1 cellular context compared by ENCODE assay signal in the genomic region with DNA sequence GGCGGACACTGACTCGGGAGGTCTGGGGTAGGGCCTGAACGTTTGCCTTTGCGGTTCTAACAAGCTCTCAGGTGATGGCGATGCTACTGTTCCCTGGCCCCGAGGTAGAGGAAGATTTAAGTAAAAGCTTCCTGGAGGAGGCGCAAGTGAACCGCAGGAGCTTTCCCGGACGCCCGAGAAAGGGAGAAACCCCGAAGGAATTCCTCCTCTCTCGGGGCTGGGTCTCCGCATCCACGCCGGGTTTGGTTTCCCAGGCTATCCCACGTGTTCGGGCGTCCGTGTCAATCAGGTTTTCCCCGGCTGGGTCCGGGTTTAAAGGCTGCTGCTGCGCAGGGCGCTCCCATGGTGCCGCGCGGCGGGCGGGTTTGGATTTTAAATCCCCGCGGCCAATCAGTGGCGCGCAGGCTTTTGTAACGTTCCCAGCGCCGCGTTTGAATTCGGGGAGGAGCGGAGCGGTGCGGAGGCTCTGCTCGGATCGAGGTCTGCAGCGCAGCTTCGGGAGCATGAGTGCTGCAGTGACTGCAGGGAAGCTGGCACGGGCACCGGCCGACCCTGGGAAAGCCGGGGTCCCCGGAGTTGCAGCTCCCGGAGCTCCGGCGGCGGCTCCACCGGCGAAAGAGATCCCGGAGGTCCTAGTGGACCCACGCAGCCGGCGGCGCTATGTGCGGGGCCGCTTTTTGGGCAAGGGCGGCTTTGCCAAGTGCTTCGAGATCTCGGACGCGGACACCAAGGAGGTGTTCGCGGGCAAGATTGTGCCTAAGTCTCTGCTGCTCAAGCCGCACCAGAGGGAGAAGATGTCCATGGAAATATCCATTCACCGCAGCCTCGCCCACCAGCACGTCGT.
TF ChIP-seq lines count a peak whose summit lies in the region.

A gene (plus strand): TSS at position 460 of the 844 bp plus-strand sequence. CDS start 44 bp downstream, at position 504.

TF ChIP-seq in K562, 482 proteins besides CTCF, POLR2A, EP300 and RAD21 (continued from another document and continues in another):
- TF ChIP-seq, protein P1, sequence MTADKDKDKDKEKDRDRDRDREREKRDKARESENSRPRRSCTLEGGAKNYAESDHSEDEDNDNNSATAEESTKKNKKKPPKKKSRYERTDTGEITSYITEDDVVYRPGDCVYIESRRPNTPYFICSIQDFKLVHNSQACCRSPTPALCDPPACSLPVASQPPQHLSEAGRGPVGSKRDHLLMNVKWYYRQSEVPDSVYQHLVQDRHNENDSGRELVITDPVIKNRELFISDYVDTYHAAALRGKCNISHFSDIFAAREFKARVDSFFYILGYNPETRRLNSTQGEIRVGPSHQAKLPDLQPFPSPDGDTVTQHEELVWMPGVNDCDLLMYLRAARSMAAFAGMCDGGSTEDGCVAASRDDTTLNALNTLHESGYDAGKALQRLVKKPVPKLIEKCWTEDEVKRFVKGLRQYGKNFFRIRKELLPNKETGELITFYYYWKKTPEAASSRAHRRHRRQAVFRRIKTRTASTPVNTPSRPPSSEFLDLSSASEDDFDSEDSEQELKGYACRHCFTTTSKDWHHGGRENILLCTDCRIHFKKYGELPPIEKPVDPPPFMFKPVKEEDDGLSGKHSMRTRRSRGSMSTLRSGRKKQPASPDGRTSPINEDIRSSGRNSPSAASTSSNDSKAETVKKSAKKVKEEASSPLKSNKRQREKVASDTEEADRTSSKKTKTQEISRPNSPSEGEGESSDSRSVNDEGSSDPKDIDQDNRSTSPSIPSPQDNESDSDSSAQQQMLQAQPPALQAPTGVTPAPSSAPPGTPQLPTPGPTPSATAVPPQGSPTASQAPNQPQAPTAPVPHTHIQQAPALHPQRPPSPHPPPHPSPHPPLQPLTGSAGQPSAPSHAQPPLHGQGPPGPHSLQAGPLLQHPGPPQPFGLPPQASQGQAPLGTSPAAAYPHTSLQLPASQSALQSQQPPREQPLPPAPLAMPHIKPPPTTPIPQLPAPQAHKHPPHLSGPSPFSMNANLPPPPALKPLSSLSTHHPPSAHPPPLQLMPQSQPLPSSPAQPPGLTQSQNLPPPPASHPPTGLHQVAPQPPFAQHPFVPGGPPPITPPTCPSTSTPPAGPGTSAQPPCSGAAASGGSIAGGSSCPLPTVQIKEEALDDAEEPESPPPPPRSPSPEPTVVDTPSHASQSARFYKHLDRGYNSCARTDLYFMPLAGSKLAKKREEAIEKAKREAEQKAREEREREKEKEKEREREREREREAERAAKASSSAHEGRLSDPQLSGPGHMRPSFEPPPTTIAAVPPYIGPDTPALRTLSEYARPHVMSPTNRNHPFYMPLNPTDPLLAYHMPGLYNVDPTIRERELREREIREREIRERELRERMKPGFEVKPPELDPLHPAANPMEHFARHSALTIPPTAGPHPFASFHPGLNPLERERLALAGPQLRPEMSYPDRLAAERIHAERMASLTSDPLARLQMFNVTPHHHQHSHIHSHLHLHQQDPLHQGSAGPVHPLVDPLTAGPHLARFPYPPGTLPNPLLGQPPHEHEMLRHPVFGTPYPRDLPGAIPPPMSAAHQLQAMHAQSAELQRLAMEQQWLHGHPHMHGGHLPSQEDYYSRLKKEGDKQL (CRISPR knock-in tag; IDR thresholded peaks at IDR 0.05; ENCODE audit: borderline replicate concordance), result no peak
- TF ChIP-seq STAT5B (CRISPR knock-in tag; IDR thresholded peaks at IDR 0.05) (no peak), FOXP1 (CRISPR knock-in tag; IDR thresholded peaks at IDR 0.05) (no peak), KAT2B (IDR thresholded peaks at IDR 0.05; ENCODE audit: low read depth, low read length) (no peak), FOSL1 (tag; conservative IDR thresholded peaks at IDR 0.05) (no peak), TRIM28 (IDR thresholded peaks at IDR 0.05) (no peak), NRF1 (conservative IDR thresholded peaks at IDR 0.05 in 1 of 2, IDR thresholded peaks at IDR 0.05 in 1 of 2) (peak; percentile 89 to 91), BRF1 (IDR thresholded peaks at IDR 0.05; ENCODE audit: borderline replicate concordance, extremely low read depth, insufficient read length) (no peak), NR2C2 (CRISPR knock-in tag; IDR thresholded peaks at IDR 0.05) (0 out of 2 replicates have a peak, but pooled peaks have one; percentile 8), NR2C2 (tag; IDR thresholded peaks at IDR 0.05) (peak; percentile 47), ZNF766 (CRISPR knock-in tag; conservative IDR thresholded peaks at IDR 0.05) (no peak), ZNF699 (CRISPR knock-in tag; IDR thresholded peaks at IDR 0.05; ENCODE audit: insufficient replicate concordance) (no peak), NFE2L1 (tag; IDR thresholded peaks at IDR 0.05; ENCODE audit: borderline replicate concordance, low read depth) (no peak), CCAR2 (IDR thresholded peaks at IDR 0.05; ENCODE audit: low read depth, low read length) (no peak), GABPA (tag; conservative IDR thresholded peaks at IDR 0.05; ENCODE audit: low read depth) (0 out of 2 replicates have a peak, but pooled peaks have one; percentile 21), SMAD2 (IDR thresholded peaks at IDR 0.05; ENCODE audit: low read depth, low read length) (no peak), HNRNPUL1 (IDR thresholded peaks at IDR 0.05; ENCODE audit: low read length) (no peak), SPI1 (IDR thresholded peaks at IDR 0.05; ENCODE audit: borderline replicate concordance, low read depth, low read length) (no peak), ERF (CRISPR knock-in tag; IDR thresholded peaks at IDR 0.05) (no peak), TFAM (CRISPR knock-in tag; conservative IDR thresholded peaks at IDR 0.05) (no peak), TCF3 (CRISPR knock-in tag; IDR thresholded peaks at IDR 0.05) (0 out of 2 replicates have a peak, but pooled peaks have one; percentile 32), ZNF263 (CRISPR knock-in tag; IDR thresholded peaks at IDR 0.05; ENCODE audit: borderline replicate concordance) (0 out of 2 replicates have a peak, but pooled peaks have one; percentile 64), HDAC1 (IDR thresholded peaks at IDR 0.05) (peak in 1 of 2 experiments; percentile 92; a peak in 2 of 4 replicates), SRSF9 (IDR thresholded peaks at IDR 0.05; ENCODE audit: borderline replicate concordance, low read depth, low read length) (no peak), ZNF316 (IDR thresholded peaks at IDR 0.05) (no peak), KDM2B (CRISPR knock-in tag; IDR thresholded peaks at IDR 0.05) (peak; percentile 53; the same call in 1 of the 2 replicates), ZNF143 (CRISPR knock-in tag; IDR thresholded peaks at IDR 0.05) (peak; percentile 85), FUS (optimal IDR thresholded peaks at IDR 0.05; ENCODE audit: low read depth, low read length) (no peak), ZC3H4 (CRISPR knock-in tag; IDR thresholded peaks at IDR 0.05; ENCODE audit: borderline replicate concordance) (0 out of 2 replicates have a peak, but pooled peaks have one; percentile 72), CREM (IDR thresholded peaks at IDR 0.05; ENCODE audit: low read depth) (peak; percentile 26; the same call in 1 of the 2 replicates)
- TF ChIP-seq, protein P2, sequence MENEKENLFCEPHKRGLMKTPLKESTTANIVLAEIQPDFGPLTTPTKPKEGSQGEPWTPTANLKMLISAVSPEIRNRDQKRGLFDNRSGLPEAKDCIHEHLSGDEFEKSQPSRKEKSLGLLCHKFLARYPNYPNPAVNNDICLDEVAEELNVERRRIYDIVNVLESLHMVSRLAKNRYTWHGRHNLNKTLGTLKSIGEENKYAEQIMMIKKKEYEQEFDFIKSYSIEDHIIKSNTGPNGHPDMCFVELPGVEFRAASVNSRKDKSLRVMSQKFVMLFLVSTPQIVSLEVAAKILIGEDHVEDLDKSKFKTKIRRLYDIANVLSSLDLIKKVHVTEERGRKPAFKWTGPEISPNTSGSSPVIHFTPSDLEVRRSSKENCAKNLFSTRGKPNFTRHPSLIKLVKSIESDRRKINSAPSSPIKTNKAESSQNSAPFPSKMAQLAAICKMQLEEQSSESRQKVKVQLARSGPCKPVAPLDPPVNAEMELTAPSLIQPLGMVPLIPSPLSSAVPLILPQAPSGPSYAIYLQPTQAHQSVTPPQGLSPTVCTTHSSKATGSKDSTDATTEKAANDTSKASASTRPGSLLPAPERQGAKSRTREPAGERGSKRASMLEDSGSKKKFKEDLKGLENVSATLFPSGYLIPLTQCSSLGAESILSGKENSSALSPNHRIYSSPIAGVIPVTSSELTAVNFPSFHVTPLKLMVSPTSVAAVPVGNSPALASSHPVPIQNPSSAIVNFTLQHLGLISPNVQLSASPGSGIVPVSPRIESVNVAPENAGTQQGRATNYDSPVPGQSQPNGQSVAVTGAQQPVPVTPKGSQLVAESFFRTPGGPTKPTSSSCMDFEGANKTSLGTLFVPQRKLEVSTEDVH (IDR thresholded peaks at IDR 0.05; ENCODE audit: low read depth, partially characterized antibody), result no peak
- TF ChIP-seq, protein P3, sequence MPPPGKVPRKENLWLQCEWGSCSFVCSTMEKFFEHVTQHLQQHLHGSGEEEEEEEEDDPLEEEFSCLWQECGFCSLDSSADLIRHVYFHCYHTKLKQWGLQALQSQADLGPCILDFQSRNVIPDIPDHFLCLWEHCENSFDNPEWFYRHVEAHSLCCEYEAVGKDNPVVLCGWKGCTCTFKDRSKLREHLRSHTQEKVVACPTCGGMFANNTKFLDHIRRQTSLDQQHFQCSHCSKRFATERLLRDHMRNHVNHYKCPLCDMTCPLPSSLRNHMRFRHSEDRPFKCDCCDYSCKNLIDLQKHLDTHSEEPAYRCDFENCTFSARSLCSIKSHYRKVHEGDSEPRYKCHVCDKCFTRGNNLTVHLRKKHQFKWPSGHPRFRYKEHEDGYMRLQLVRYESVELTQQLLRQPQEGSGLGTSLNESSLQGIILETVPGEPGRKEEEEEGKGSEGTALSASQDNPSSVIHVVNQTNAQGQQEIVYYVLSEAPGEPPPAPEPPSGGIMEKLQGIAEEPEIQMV (tag; conservative IDR thresholded peaks at IDR 0.05; ENCODE audit: low read depth), result no peak
- TF ChIP-seq, protein P4, sequence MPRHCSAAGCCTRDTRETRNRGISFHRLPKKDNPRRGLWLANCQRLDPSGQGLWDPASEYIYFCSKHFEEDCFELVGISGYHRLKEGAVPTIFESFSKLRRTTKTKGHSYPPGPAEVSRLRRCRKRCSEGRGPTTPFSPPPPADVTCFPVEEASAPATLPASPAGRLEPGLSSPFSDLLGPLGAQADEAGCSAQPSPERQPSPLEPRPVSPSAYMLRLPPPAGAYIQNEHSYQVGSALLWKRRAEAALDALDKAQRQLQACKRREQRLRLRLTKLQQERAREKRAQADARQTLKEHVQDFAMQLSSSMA (CRISPR knock-in tag; IDR thresholded peaks at IDR 0.05), result no peak
- TF ChIP-seq, protein P5, sequence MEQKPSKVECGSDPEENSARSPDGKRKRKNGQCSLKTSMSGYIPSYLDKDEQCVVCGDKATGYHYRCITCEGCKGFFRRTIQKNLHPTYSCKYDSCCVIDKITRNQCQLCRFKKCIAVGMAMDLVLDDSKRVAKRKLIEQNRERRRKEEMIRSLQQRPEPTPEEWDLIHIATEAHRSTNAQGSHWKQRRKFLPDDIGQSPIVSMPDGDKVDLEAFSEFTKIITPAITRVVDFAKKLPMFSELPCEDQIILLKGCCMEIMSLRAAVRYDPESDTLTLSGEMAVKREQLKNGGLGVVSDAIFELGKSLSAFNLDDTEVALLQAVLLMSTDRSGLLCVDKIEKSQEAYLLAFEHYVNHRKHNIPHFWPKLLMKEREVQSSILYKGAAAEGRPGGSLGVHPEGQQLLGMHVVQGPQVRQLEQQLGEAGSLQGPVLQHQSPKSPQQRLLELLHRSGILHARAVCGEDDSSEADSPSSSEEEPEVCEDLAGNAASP (IDR thresholded peaks at IDR 0.05), result no peak
- TF ChIP-seq, protein P6, sequence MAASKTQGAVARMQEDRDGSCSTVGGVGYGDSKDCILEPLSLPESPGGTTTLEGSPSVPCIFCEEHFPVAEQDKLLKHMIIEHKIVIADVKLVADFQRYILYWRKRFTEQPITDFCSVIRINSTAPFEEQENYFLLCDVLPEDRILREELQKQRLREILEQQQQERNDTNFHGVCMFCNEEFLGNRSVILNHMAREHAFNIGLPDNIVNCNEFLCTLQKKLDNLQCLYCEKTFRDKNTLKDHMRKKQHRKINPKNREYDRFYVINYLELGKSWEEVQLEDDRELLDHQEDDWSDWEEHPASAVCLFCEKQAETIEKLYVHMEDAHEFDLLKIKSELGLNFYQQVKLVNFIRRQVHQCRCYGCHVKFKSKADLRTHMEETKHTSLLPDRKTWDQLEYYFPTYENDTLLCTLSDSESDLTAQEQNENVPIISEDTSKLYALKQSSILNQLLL (CRISPR knock-in tag; IDR thresholded peaks at IDR 0.05; ENCODE audit: borderline replicate concordance), result no peak
- TF ChIP-seq, protein P7, sequence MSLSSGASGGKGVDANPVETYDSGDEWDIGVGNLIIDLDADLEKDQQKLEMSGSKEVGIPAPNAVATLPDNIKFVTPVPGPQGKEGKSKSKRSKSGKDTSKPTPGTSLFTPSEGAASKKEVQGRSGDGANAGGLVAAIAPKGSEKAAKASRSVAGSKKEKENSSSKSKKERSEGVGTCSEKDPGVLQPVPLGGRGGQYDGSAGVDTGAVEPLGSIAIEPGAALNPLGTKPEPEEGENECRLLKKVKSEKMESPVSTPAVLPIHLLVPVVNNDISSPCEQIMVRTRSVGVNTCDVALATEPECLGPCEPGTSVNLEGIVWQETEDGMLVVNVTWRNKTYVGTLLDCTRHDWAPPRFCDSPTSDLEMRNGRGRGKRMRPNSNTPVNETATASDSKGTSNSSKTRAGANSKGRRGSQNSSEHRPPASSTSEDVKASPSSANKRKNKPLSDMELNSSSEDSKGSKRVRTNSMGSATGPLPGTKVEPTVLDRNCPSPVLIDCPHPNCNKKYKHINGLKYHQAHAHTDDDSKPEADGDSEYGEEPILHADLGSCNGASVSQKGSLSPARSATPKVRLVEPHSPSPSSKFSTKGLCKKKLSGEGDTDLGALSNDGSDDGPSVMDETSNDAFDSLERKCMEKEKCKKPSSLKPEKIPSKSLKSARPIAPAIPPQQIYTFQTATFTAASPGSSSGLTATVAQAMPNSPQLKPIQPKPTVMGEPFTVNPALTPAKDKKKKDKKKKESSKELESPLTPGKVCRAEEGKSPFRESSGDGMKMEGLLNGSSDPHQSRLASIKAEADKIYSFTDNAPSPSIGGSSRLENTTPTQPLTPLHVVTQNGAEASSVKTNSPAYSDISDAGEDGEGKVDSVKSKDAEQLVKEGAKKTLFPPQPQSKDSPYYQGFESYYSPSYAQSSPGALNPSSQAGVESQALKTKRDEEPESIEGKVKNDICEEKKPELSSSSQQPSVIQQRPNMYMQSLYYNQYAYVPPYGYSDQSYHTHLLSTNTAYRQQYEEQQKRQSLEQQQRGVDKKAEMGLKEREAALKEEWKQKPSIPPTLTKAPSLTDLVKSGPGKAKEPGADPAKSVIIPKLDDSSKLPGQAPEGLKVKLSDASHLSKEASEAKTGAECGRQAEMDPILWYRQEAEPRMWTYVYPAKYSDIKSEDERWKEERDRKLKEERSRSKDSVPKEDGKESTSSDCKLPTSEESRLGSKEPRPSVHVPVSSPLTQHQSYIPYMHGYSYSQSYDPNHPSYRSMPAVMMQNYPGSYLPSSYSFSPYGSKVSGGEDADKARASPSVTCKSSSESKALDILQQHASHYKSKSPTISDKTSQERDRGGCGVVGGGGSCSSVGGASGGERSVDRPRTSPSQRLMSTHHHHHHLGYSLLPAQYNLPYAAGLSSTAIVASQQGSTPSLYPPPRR (CRISPR knock-in tag; IDR thresholded peaks at IDR 0.05; ENCODE audit: borderline replicate concordance), result no peak
- TF ChIP-seq, protein P8, sequence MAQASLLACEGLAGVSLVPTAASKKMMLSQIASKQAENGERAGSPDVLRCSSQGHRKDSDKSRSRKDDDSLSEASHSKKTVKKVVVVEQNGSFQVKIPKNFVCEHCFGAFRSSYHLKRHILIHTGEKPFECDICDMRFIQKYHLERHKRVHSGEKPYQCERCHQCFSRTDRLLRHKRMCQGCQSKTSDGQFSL (CRISPR knock-in tag; IDR thresholded peaks at IDR 0.05), result no peak
- TF ChIP-seq, protein P8 (tag; IDR thresholded peaks at IDR 0.05), result no peak
